ENCODE assay signal across 28 cellular contexts in genomic region chr3:109835958-109836357, GRCh38.
"Had no signal": no experiment of that assay in that cellular context is flagged by ENCODE, and none has a peak within 500 bp of the region (broad histone marks: within the 10 kb centered on the region; RNA-seq: fewer than 3 reads in every experiment).

No MANE protein-coding gene starts in this region.

- H2AFZ ChIP-seq: hepatocyte had no signal

- DNase-seq: colonic mucosa; cortex of kidney; dermis blood vessel endothelial cell; dorsolateral prefrontal cortex; effector CD4-positive, alpha-beta T cell; effector CD8-positive, alpha-beta T cell; effector memory CD4-positive, alpha-beta T cell; effector memory CD8-positive, alpha-beta T cell; endodermal cell; erythroblast; esophagus squamous epithelium; foreskin fibroblast; foreskin keratinocyte; foreskin melanocyte; gastrocnemius medialis; glutamatergic neuron; head of caudate nucleus; heart left ventricle; heart right ventricle had no signal

- H3K4me2 ChIP-seq: hepatocyte had no signal

- H3K9me3 ChIP-seq: colonic mucosa, esophagus muscularis mucosa, esophagus squamous epithelium, gastrocnemius medialis, gastroesophageal sphincter, heart left ventricle, heart right ventricle had no signal

- H3K4me3 ChIP-seq: colonic mucosa, coronary artery, dorsolateral prefrontal cortex, esophagus muscularis mucosa, esophagus squamous epithelium, gastrocnemius medialis, gastroesophageal sphincter, heart left ventricle, heart right ventricle, hepatocyte had no signal

- H3K36me3 ChIP-seq: colonic mucosa, esophagus muscularis mucosa, esophagus squamous epithelium, gastrocnemius medialis, gastroesophageal sphincter, heart left ventricle, heart right ventricle had no signal

- H3K27ac ChIP-seq: colonic mucosa, coronary artery, dorsolateral prefrontal cortex, epithelial cell of prostate, esophagus muscularis mucosa, esophagus squamous epithelium, foreskin keratinocyte, gastrocnemius medialis, gastroesophageal sphincter, heart left ventricle, heart right ventricle, hepatocyte had no signal

- FAIRE-seq: endometrium, endothelial cell of umbilical vein, frontal cortex had no signal

- H3K79me2 ChIP-seq: hepatocyte had no signal

- H3K27me3 ChIP-seq: colonic mucosa, dorsolateral prefrontal cortex, esophagus muscularis mucosa, esophagus squamous epithelium, foreskin keratinocyte, gastrocnemius medialis, gastroesophageal sphincter, heart left ventricle, heart right ventricle, hepatocyte had no signal

- ATAC-seq: effector memory CD8-positive, alpha-beta T cell; esophagus mucosa; foreskin keratinocyte; gastrocnemius medialis; gastroesophageal sphincter; heart left ventricle; heart right ventricle had no signal

- H3K4me1 ChIP-seq: colonic mucosa, esophagus muscularis mucosa, esophagus squamous epithelium, foreskin keratinocyte, gastrocnemius medialis, gastroesophageal sphincter, heart left ventricle, heart right ventricle had no signal
